Comparison of ENCODE assay signal across 1 cellular context in the genomic region with DNA sequence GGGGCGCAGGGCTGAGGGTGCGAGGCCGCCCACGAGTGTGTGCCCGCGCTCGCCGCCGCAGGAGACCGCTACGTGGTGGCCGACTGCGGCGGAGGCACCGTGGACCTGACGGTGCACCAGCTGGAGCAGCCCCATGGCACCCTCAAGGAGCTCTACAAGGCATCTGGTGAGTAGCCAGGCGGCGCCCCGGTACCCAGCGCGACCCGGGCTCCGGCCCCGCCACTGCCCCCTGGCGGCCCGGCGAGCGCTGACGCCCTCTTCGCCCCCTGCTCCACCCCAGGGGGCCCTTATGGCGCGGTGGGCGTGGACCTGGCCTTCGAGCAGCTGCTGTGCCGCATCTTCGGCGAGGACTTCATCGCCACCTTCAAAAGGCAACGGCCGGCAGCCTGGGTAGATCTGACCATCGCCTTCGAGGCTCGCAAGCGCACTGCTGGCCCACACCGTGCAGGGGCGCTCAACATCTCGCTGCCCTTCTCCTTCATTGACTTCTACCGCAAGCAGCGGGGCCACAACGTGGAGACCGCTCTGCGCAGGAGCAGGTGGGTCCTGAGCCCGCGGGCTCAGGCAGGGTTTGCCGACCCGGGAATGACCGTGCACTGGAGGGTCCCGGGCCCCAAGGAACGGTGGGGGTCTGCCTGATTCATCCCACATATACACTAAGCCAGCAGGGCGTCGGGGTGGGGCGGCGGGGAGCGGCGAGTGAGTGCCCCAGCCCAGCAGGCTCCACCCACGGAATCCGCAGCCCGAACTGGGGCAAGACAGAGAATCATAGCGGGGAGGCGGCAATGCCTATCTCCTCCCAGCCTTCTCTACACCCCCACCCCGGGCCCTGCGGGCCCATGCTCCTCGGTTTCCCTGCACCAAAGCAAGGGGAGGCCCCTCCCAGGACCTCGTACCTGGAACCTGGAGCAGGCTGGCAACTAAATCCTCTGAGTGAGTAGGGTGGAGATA.
TF ChIP-seq lines count a peak whose summit lies in the region.

No MANE protein-coding gene starts in this region.

TF ChIP-seq in HepG2, 621 proteins besides CTCF, POLR2A, EP300 and RAD21 (continued from another document and continues in another):
- TF ChIP-seq IKZF5 (CRISPR knock-in tag; IDR thresholded peaks at IDR 0.05) (no peak), ZNF260 (CRISPR knock-in tag; IDR thresholded peaks at IDR 0.05; ENCODE audit: borderline replicate concordance, low read depth) (no peak), TBP (CRISPR knock-in tag; IDR thresholded peaks at IDR 0.05) (0 out of 2 replicates have a peak, but pooled peaks have one; percentile 41), ZNF362 (CRISPR knock-in tag; IDR thresholded peaks at IDR 0.05; ENCODE audit: borderline replicate concordance) (no peak; the same call in 1 of the 2 replicates), ZNF740 (CRISPR knock-in tag; IDR thresholded peaks at IDR 0.05) (no peak), ARHGAP35 (CRISPR knock-in tag; IDR thresholded peaks at IDR 0.05; ENCODE audit: borderline replicate concordance) (peak; percentile 52; the same call in 1 of the 2 replicates), ZNF251 (CRISPR knock-in tag; IDR thresholded peaks at IDR 0.05) (no peak), ZNF547 (CRISPR knock-in tag; IDR thresholded peaks at IDR 0.05) (0 out of 2 replicates have a peak, but pooled peaks have one; percentile 32), XRCC5 (optimal IDR thresholded peaks at IDR 0.05; ENCODE audit: low read length) (peak; percentile 98), MLXIP (CRISPR knock-in tag; IDR thresholded peaks at IDR 0.05; ENCODE audit: borderline replicate concordance) (no peak), ZBED4 (CRISPR knock-in tag; IDR thresholded peaks at IDR 0.05; ENCODE audit: borderline replicate concordance) (peak; percentile 38; the same call in 1 of the 2 replicates), MED1 (CRISPR knock-in tag; IDR thresholded peaks at IDR 0.05) (0 out of 2 replicates have a peak, but pooled peaks have one; percentile 45), MAZ (IDR thresholded peaks at IDR 0.05; ENCODE audit: borderline replicate concordance, low read depth, low read length) (peak; percentile 89), MAZ (CRISPR knock-in tag; IDR thresholded peaks at IDR 0.05; ENCODE audit: low read depth) (peak; percentile 79), ZNF883 (CRISPR knock-in tag; IDR thresholded peaks at IDR 0.05; ENCODE audit: not compliant biosample characterization) (peak; percentile 75), ZNF280D (CRISPR knock-in tag; IDR thresholded peaks at IDR 0.05) (0 out of 2 replicates have a peak, but pooled peaks have one; percentile 66), SNAI1 (CRISPR knock-in tag; IDR thresholded peaks at IDR 0.05; ENCODE audit: borderline replicate concordance) (no peak), ZNF121 (CRISPR knock-in tag; IDR thresholded peaks at IDR 0.05) (no peak), TP53 (CRISPR knock-in tag; conservative IDR thresholded peaks at IDR 0.05) (peak; percentile 60; the same call in 1 of the 2 replicates), ZSCAN20 (CRISPR knock-in tag; IDR thresholded peaks at IDR 0.05; ENCODE audit: borderline replicate concordance) (peak; percentile 66; the same call in 1 of the 2 replicates), THAP11 (CRISPR knock-in tag; IDR thresholded peaks at IDR 0.05) (peak; percentile 76), ZNF484 (CRISPR knock-in tag; IDR thresholded peaks at IDR 0.05; ENCODE audit: borderline replicate concordance, low read depth) (no peak), KDM3A (CRISPR knock-in tag; IDR thresholded peaks at IDR 0.05; ENCODE audit: low read depth) (peak; percentile 57; the same call in 1 of the 2 replicates), POGZ (CRISPR knock-in tag; IDR thresholded peaks at IDR 0.05) (peak; percentile 46; the same call in 1 of the 2 replicates)
- TF ChIP-seq, protein P1, sequence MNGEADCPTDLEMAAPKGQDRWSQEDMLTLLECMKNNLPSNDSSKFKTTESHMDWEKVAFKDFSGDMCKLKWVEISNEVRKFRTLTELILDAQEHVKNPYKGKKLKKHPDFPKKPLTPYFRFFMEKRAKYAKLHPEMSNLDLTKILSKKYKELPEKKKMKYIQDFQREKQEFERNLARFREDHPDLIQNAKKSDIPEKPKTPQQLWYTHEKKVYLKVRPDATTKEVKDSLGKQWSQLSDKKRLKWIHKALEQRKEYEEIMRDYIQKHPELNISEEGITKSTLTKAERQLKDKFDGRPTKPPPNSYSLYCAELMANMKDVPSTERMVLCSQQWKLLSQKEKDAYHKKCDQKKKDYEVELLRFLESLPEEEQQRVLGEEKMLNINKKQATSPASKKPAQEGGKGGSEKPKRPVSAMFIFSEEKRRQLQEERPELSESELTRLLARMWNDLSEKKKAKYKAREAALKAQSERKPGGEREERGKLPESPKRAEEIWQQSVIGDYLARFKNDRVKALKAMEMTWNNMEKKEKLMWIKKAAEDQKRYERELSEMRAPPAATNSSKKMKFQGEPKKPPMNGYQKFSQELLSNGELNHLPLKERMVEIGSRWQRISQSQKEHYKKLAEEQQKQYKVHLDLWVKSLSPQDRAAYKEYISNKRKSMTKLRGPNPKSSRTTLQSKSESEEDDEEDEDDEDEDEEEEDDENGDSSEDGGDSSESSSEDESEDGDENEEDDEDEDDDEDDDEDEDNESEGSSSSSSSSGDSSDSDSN (CRISPR knock-in tag; IDR thresholded peaks at IDR 0.05), result peak; percentile 34
- TF ChIP-seq, protein P2, sequence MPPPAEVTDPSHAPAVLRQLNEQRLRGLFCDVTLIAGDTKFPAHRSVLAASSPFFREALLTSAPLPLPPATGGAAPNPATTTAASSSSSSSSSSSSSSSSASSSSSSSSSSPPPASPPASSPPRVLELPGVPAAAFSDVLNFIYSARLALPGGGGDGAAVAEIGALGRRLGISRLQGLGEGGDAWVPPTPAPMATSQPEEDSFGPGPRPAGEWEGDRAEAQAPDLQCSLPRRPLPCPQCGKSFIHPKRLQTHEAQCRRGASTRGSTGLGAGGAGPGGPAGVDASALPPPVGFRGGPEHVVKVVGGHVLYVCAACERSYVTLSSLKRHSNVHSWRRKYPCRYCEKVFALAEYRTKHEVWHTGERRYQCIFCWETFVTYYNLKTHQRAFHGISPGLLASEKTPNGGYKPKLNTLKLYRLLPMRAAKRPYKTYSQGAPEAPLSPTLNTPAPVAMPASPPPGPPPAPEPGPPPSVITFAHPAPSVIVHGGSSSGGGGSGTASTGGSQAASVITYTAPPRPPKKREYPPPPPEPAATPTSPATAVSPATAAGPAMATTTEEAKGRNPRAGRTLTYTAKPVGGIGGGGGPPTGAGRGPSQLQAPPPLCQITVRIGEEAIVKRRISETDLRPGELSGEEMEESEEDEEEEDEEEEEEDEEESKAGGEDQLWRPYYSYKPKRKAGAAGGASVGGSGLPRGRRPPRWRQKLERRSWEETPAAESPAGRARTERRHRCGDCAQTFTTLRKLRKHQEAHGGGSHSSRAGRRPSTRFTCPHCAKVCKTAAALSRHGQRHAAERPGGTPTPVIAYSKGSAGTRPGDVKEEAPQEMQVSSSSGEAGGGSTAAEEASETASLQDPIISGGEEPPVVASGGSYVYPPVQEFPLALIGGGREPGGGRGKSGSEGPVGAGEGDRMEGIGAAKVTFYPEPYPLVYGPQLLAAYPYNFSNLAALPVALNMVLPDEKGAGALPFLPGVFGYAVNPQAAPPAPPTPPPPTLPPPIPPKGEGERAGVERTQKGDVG (CRISPR knock-in tag; IDR thresholded peaks at IDR 0.05; ENCODE audit: borderline replicate concordance), result no peak
- TF ChIP-seq, protein P3, sequence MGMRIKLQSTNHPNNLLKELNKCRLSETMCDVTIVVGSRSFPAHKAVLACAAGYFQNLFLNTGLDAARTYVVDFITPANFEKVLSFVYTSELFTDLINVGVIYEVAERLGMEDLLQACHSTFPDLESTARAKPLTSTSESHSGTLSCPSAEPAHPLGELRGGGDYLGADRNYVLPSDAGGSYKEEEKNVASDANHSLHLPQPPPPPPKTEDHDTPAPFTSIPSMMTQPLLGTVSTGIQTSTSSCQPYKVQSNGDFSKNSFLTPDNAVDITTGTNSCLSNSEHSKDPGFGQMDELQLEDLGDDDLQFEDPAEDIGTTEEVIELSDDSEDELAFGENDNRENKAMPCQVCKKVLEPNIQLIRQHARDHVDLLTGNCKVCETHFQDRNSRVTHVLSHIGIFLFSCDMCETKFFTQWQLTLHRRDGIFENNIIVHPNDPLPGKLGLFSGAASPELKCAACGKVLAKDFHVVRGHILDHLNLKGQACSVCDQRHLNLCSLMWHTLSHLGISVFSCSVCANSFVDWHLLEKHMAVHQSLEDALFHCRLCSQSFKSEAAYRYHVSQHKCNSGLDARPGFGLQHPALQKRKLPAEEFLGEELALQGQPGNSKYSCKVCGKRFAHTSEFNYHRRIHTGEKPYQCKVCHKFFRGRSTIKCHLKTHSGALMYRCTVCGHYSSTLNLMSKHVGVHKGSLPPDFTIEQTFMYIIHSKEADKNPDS (CRISPR knock-in tag; IDR thresholded peaks at IDR 0.05), result peak; percentile 86; the same call in 1 of the 2 replicates
